Comparison of ENCODE assay signal across 8 cellular contexts in genomic region chr4:131683314-131683713, GRCh38.
DNase-seq lines count a peak whose midpoint lies in the region; ATAC-seq and TF ChIP-seq lines count a peak whose summit lies in the region.
"Not testable (repeated sequence)": the region's sequence is repeated elsewhere in the genome, so short reads cannot be mapped to it uniquely, and the experiment has no call there.

No MANE protein-coding gene starts in this region.

- not testable (repeated sequence) for H3F3A ChIP-seq in GM23338 (replicated peaks; ENCODE audit: low read depth)

- peaks cover 33% of the 10 kb centered on the region for H3K36me3 Mint-ChIP-seq in GM23338 (ENCODE audit: low read depth)

- TF ChIP-seq RAD21 in HCT116 (IDR thresholded peaks at IDR 0.05; ENCODE audit: low read depth), result not testable (repeated sequence)

- not testable (repeated sequence) for ATAC-seq in GM23338, HCT116

- not testable (repeated sequence) for H2AFZ ChIP-seq in GM23338; HCT116 (ENCODE audit: low read depth, low read length, poor library complexity, severe bottlenecking); OCI-LY7 (ENCODE audit: low read length)

- H3K27me3 Mint-ChIP-seq in GM23338 (ENCODE audit: insufficient read depth, low read depth, poor library complexity), result not testable (repeated sequence)

- not testable (repeated sequence) for H4K5ac ChIP-seq in mesendoderm (ENCODE audit: low read length)

- not testable (repeated sequence) for H3K27ac Mint-ChIP-seq in GM23338

- not testable (repeated sequence) for H3K9me2 ChIP-seq in GM23338 (ENCODE audit: insufficient read depth); HCT116 (ENCODE audit: insufficient read depth); OCI-LY7 (ENCODE audit: insufficient read depth, low read length)

- not testable (repeated sequence) for H2BK120ac ChIP-seq in mesendoderm (ENCODE audit: low read depth, low read length)

- not testable (repeated sequence) for H3K4me1 ChIP-seq in GM23338 (ENCODE audit: insufficient read depth); HCT116 (ENCODE audit: control insufficient read depth in 1 of 2, insufficient read depth in 2 of 2, low read length in 2 of 2); HEK293 (ENCODE audit: control insufficient read depth, insufficient read depth, low read length); OCI-LY7 (ENCODE audit: insufficient read depth, low read length, poor library complexity, severe bottlenecking); mesendoderm (ENCODE audit: control insufficient read depth, low read depth, low read length)

- CTCF ChIA-PET in HCT116 (lab: Charles Lee); HEK293 (lab: Yijun Ruan, JAX); OCI-LY7 (lab: Charles Lee; ENCODE audit: unreplicated experiment): not testable (repeated sequence)

- BruUV-seq in HCT116 (replicated peaks; lab: Mats Ljungman, UMichigan); OCI-LY7 (replicated peaks; lab: Mats Ljungman, UMichigan): not testable (repeated sequence)

- H3K56ac ChIP-seq in mesendoderm (ENCODE audit: low read length), result not testable (repeated sequence)

- H3K4me1 Mint-ChIP-seq in GM23338, result not testable (repeated sequence)

- intact Hi-C loops in HCT116 (cut with micrococcal nuclease); OCI-LY7 (cut with micrococcal nuclease; ENCODE audit: unreplicated experiment): not testable (repeated sequence)

- H2AK5ac ChIP-seq in mesendoderm (ENCODE audit: low read length), result not testable (repeated sequence)

- H3K9ac ChIP-seq in HCT116 (ENCODE audit: low read length); mesendoderm (ENCODE audit: low read length): not testable (repeated sequence)

- not testable (repeated sequence) for H3K4me2 ChIP-seq in GM23338; HCT116 (ENCODE audit: low read length); OCI-LY7 (ENCODE audit: low read length); mesendoderm (ENCODE audit: low read length)

- not testable (repeated sequence) for H3K27me3 ChIP-seq in GM23338 (ENCODE audit: insufficient read depth); HCT116 (ENCODE audit: insufficient read depth, low read length); mesendoderm (ENCODE audit: insufficient read depth, low read length, poor library complexity)

- not testable (repeated sequence) for H3K4me3 Mint-ChIP-seq in GM23338

- POLR2A ChIA-PET in HCT116 (lab: Charles Lee); HEK293 (lab: Yijun Ruan, JAX); OCI-LY7 (lab: Charles Lee): not testable (repeated sequence)

- not testable (repeated sequence) for H2BK15ac ChIP-seq in mesendoderm (replicated peaks; ENCODE audit: low read depth)

- not testable (repeated sequence) for H3K4ac ChIP-seq in mesendoderm (ENCODE audit: low read depth, low read length)

- not testable (repeated sequence) for H3K18ac ChIP-seq in mesendoderm (ENCODE audit: low read length)

- DNase-seq in GM23338 (ENCODE audit: low spot score), result peak; percentile 0
- DNase-seq in HCT116 (ENCODE audit: low read depth, low spot score), result not testable (repeated sequence)
- DNase-seq in OCI-LY7 (ENCODE audit: low spot score), result peak; percentile 5
- DNase-seq in OCI-M1 (lab: John Stamatoyannopoulos, UW), result peak; percentile 40
- DNase-seq in amniotic epithelial cell (ENCODE audit: low read depth), result peak; percentile 3
- DNase-seq in astrocyte of the spinal cord (ENCODE audit: low read depth, low spot score), result peak; percentile 0
- peak; percentile 6 for DNase-seq in mesendoderm

- no CpG with 5 or more reads among the region's 3 CpGs for WGBS in mesendoderm (ENCODE audit: extremely low coverage, insufficient coverage, low lambda C conversion rate)

- not testable (repeated sequence) for H3K23ac ChIP-seq in mesendoderm (ENCODE audit: low read length)

- not testable (repeated sequence) for H3K4me3 ChIP-seq in GM23338; HCT116 (replicated peaks in 1 of 2; ENCODE audit: low read depth in 1 of 2, low read length in 2 of 2); HEK293 (ENCODE audit: low read depth, low read length); OCI-LY7 (ENCODE audit: low read depth, low read length, poor library complexity, severe bottlenecking); astrocyte of the spinal cord (ENCODE audit: low read depth, low read length); mesendoderm (ENCODE audit: low read length)

- H3K79me1 ChIP-seq in mesendoderm (ENCODE audit: low read length), result not testable (repeated sequence)

- H3K27ac ChIP-seq in GM23338 (ENCODE audit: low read depth); HCT116 (ENCODE audit: low read depth, low read length); HEK293 (ENCODE audit: extremely low read depth, low read depth, low read length); OCI-LY7 (ENCODE audit: low read depth, low read length, poor library complexity, severe bottlenecking); mesendoderm (ENCODE audit: low read depth, low read length): not testable (repeated sequence)

- H4K8ac ChIP-seq in mesendoderm (ENCODE audit: low read depth, low read length), result not testable (repeated sequence)

- H3K9me3 ChIP-seq in HCT116 (ENCODE audit: control insufficient read depth in 1 of 2, insufficient read depth in 1 of 2, low read depth in 1 of 2, low read length in 2 of 2); HEK293 (ENCODE audit: control insufficient read depth, insufficient read depth, low read depth, low read length); OCI-LY7 (ENCODE audit: low read length): not testable (repeated sequence)

- in situ Hi-C loops in astrocyte of the spinal cord (cut with HindIII; ENCODE audit: low sequenced_read_pairs), result not testable (repeated sequence)

- not testable (repeated sequence) for H3K79me2 ChIP-seq in GM23338 (replicated peaks; ENCODE audit: insufficient read depth); HCT116 (ENCODE audit: insufficient read depth, low read length); OCI-LY7 (ENCODE audit: insufficient read depth, low read depth, low read length); mesendoderm (ENCODE audit: control insufficient read depth, insufficient read depth, low read length)

- H4K20me1 ChIP-seq in GM23338 (replicated peaks; ENCODE audit: insufficient read depth); HCT116 (ENCODE audit: insufficient read depth); OCI-LY7 (ENCODE audit: insufficient read depth, low read length): not testable (repeated sequence)

- peaks cover 52% of the 10 kb centered on the region for H3K9me3 Mint-ChIP-seq in GM23338

- RAD21 ChIA-PET in HCT116 (lab: Charles Lee; ENCODE audit: low non-redundant PET in 1 of 2, low total read pairs in 2 of 2, uncharacterized antibody in 2 of 2, unreplicated experiment in 2 of 2), result not testable (repeated sequence)

- not testable (repeated sequence) for TF ChIP-seq CTCF in GM23338 (conservative IDR thresholded peaks at IDR 0.05; ENCODE audit: low read depth in 2 of 2); HCT116 (IDR thresholded peaks at IDR 0.05 in 2 of 3, conservative IDR thresholded peaks at IDR 0.05 in 1 of 3; ENCODE audit: borderline replicate concordance in 1 of 3, insufficient read depth in 1 of 3, low read depth in 2 of 3, low read length in 2 of 3); HEK293 (tag by site-specific recombination; IDR thresholded peaks at IDR 0.05); OCI-LY7 (conservative IDR thresholded peaks at IDR 0.05; ENCODE audit: low read length); astrocyte of the spinal cord (IDR thresholded peaks at IDR 0.05; ENCODE audit: low read depth, low read length)

- H2BK5ac ChIP-seq in mesendoderm (ENCODE audit: low read length), result not testable (repeated sequence)

- not testable (repeated sequence) for H3K36me3 ChIP-seq in GM23338 (ENCODE audit: insufficient read depth); HCT116 (ENCODE audit: control insufficient read depth in 1 of 2, insufficient read depth in 2 of 2, low read length in 2 of 2); HEK293 (ENCODE audit: control insufficient read depth in 2 of 2, insufficient read depth in 1 of 2, low read length in 2 of 2); OCI-LY7 (ENCODE audit: insufficient read depth, low read length); mesendoderm (ENCODE audit: control insufficient read depth, insufficient read depth, low read length)

- TF ChIP-seq POLR2A in HCT116 (IDR thresholded peaks at IDR 0.05; ENCODE audit: borderline replicate concordance, extremely low read depth, insufficient read depth, insufficient read length), result not testable (repeated sequence)

TF ChIP-seq in HCT116, 20 proteins besides CTCF, POLR2A, EP300 and RAD21:
- TF ChIP-seq CBX3 (IDR thresholded peaks at IDR 0.05; ENCODE audit: low read depth), result peak; percentile 60; the same call in 1 of the 2 replicates

TF ChIP-seq in HEK293, 187 proteins besides CTCF, POLR2A, EP300 and RAD21:
- TF ChIP-seq TRIM28 (IDR thresholded peaks at IDR 0.05; ENCODE audit: borderline replicate concordance, low read length) (peak; percentile 95; the same call in 1 of the 2 replicates), SETDB1 (IDR thresholded peaks at IDR 0.05; ENCODE audit: insufficient read length, low read length) (peak; percentile 81)
